Comparison of ENCODE assay signal across 2 cellular contexts in genomic region chr17:78844301-78845005, GRCh38.
TF ChIP-seq lines count a peak whose summit lies in the region.

No MANE protein-coding gene starts in this region.

TF ChIP-seq in IMR-90, 13 proteins besides CTCF, POLR2A, EP300 and RAD21:
- TF ChIP-seq NFE2L2 (IDR thresholded peaks at IDR 0.05; ENCODE audit: low read depth, low read length) (no peak), BHLHE40 (IDR thresholded peaks at IDR 0.05; ENCODE audit: low read depth, low read length) (no peak), ELK1 (IDR thresholded peaks at IDR 0.05; ENCODE audit: borderline replicate concordance, low read depth, low read length) (no peak), CHD1 (IDR thresholded peaks at IDR 0.05; ENCODE audit: low read depth, low read length) (no peak), RFX5 (IDR thresholded peaks at IDR 0.05; ENCODE audit: low read depth, low read length) (no peak), MAZ (IDR thresholded peaks at IDR 0.05; ENCODE audit: borderline replicate concordance, low read depth, low read length) (no peak), CEBPB (IDR thresholded peaks at IDR 0.05; ENCODE audit: low read depth, low read length) (no peak), USF2 (IDR thresholded peaks at IDR 0.05; ENCODE audit: low read depth, low read length) (no peak), MXI1 (IDR thresholded peaks at IDR 0.05; ENCODE audit: borderline replicate concordance, low read depth, low read length) (no peak), FOS (IDR thresholded peaks at IDR 0.05; ENCODE audit: low read depth, low read length) (no peak), RCOR1 (IDR thresholded peaks at IDR 0.05; ENCODE audit: insufficient replicate concordance, low read length) (no peak), SMC3 (IDR thresholded peaks at IDR 0.05; ENCODE audit: low read depth, low read length) (no peak), MAFK (IDR thresholded peaks at IDR 0.05; ENCODE audit: low read depth, low read length) (no peak)

TF ChIP-seq in endothelial cell of umbilical vein, 7 proteins besides CTCF, POLR2A, EP300 and RAD21:
- TF ChIP-seq MYC (IDR thresholded peaks at IDR 0.05; ENCODE audit: low read depth, low read length) (no peak), POLR2AphosphoS5 (IDR thresholded peaks at IDR 0.05; ENCODE audit: insufficient read depth, low read depth, low read length) (no peak), MAX (IDR thresholded peaks at IDR 0.05; ENCODE audit: insufficient read depth, insufficient read length) (no peak), GATA2 (IDR thresholded peaks at IDR 0.05; ENCODE audit: insufficient read depth, insufficient read length, low read depth, low read length) (no peak), FOS (IDR thresholded peaks at IDR 0.05; ENCODE audit: borderline replicate concordance, insufficient read depth, low read length) (no peak), EZH2 (IDR thresholded peaks at IDR 0.05; ENCODE audit: borderline replicate concordance, low read depth, low read length, severe bottlenecking) (no peak), JUN (IDR thresholded peaks at IDR 0.05; ENCODE audit: borderline replicate concordance, insufficient read depth, insufficient read length, low read depth) (no peak)
